ENCODE assay signal across 1 cellular context in genomic region chr12:56163533-56164344, GRCh38.
A peak's percentile ranks its signal among the peaks of the same experiment; 100 is the strongest.
TF ChIP-seq lines count a peak whose summit lies in the region.

No MANE protein-coding gene starts in this region.

TF ChIP-seq in A549, 52 proteins besides CTCF, POLR2A, EP300 and RAD21:
- TF ChIP-seq FOSB (CRISPR knock-in tag; IDR thresholded peaks at IDR 0.05) (0 out of 2 replicates have a peak, but pooled peaks have one; percentile 33), POLR2AphosphoS2 (conservative IDR thresholded peaks at IDR 0.05; ENCODE audit: low read length) (peak; percentile 66; the same call in 1 of the 2 replicates), TP53 (CRISPR knock-in tag; IDR thresholded peaks at IDR 0.05) (0 out of 2 replicates have a peak, but pooled peaks have one; percentile 43), MAZ (IDR thresholded peaks at IDR 0.05; ENCODE audit: borderline replicate concordance, low read depth, low read length) (no peak)
- TF ChIP-seq, protein P1, sequence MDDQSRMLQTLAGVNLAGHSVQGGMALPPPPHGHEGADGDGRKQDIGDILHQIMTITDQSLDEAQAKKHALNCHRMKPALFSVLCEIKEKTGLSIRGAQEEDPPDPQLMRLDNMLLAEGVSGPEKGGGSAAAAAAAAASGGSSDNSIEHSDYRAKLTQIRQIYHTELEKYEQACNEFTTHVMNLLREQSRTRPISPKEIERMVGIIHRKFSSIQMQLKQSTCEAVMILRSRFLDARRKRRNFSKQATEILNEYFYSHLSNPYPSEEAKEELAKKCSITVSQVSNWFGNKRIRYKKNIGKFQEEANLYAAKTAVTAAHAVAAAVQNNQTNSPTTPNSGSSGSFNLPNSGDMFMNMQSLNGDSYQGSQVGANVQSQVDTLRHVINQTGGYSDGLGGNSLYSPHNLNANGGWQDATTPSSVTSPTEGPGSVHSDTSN (IDR thresholded peaks at IDR 0.05), result 0 out of 2 replicates have a peak, but pooled peaks have one; percentile 13
TF ChIP-seq in A549: peak in this region for 4.
